In genomic region chr7:83289396-83289993, GRCh38 we compare ENCODE assay signal across 24 cellular contexts.
"Had no signal": no experiment of that assay in that cellular context is flagged by ENCODE, and none has a peak within 500 bp of the region (broad histone marks: within the 10 kb centered on the region; RNA-seq: fewer than 3 reads in every experiment).

No MANE protein-coding gene starts in this region.

- H3K4me1 Mint-ChIP-seq: memory B cell; natural killer cell; stimulated activated effector memory CD8-positive, alpha-beta T cell treated with anti-CD3 and anti-CD28 coated beads, Interleukin-12 subunit alpha, Interleukin-12 subunit beta, amount 100 ng/mL, for 72 hours had no signal

- H3K9me3 Mint-ChIP-seq: memory B cell had no signal

- H3K27ac Mint-ChIP-seq: effector memory CD8-positive, alpha-beta T cell; memory B cell; natural killer cell; stimulated activated effector memory CD8-positive, alpha-beta T cell treated with anti-CD3 and anti-CD28 coated beads, Interleukin-12 subunit alpha, Interleukin-12 subunit beta, amount 100 ng/mL, for 72 hours had no signal

- H3K4me3 Mint-ChIP-seq: effector memory CD8-positive, alpha-beta T cell; memory B cell; natural killer cell; stimulated activated effector memory CD8-positive, alpha-beta T cell treated with anti-CD3 and anti-CD28 coated beads, Interleukin-12 subunit alpha, Interleukin-12 subunit beta, amount 100 ng/mL, for 72 hours had no signal

- H3K27ac ChIP-seq: coronary artery, gastroesophageal sphincter, heart left ventricle, hepatocyte, pancreas, stomach, thyroid gland, vagina had no signal

- H3K4me1 ChIP-seq: heart left ventricle, pancreas, stomach, thyroid gland, vagina had no signal

- H3K9me3 ChIP-seq: gastroesophageal sphincter, heart left ventricle, pancreas, stomach, thyroid gland, vagina had no signal

- H3K27me3 Mint-ChIP-seq: effector memory CD8-positive, alpha-beta T cell; memory B cell had no signal

- FAIRE-seq: endometrium, kidney, pancreas had no signal

- H3K4me3 ChIP-seq: coronary artery, gastroesophageal sphincter, heart left ventricle, hepatocyte, lung, pancreas, smooth muscle cell, stomach, thyroid gland, vagina had no signal

- DNase-seq: effector memory CD8-positive, alpha-beta T cell; foreskin fibroblast; heart left ventricle; kidney; natural killer cell; pancreas; stimulated activated CD4-positive, alpha-beta T cell treated with anti-CD3 and anti-CD28 coated beads, Interleukin-12 subunit alpha, Interleukin-12 subunit beta, amount 100 ng/mL, for 4 hours; stimulated activated CD4-positive, alpha-beta T cell treated with anti-CD3 and anti-CD28 coated beads, Interleukin-2, amount 100 ng/mL, for 24 hours; stimulated activated CD4-positive, alpha-beta T cell treated with anti-CD3 and anti-CD28 coated beads, Interleukin-4, amount 100 ng/mL, for 24 hours; stimulated activated naive CD4-positive, alpha-beta T cell treated with Interleukin-2 at 50 U/mL for 16 hours; stomach; thyroid gland; trophoblast cell had no signal

- H3K27me3 ChIP-seq: gastroesophageal sphincter, hepatocyte, pancreas, stomach, thyroid gland, vagina had no signal

- ATAC-seq: effector memory CD8-positive, alpha-beta T cell; gastroesophageal sphincter; heart left ventricle; left lobe of liver; natural killer cell; pancreas; sciatic nerve; stimulated activated effector memory CD8-positive, alpha-beta T cell treated with anti-CD3 and anti-CD28 coated beads, Interleukin-12 subunit alpha, Interleukin-12 subunit beta, amount 100 ng/mL, for 72 hours had no signal

- H3K36me3 ChIP-seq: gastroesophageal sphincter, heart left ventricle, pancreas, stomach, thyroid gland, vagina had no signal

- H3K4me2 ChIP-seq: hepatocyte, smooth muscle cell had no signal

- H3K36me3 Mint-ChIP-seq: memory B cell; natural killer cell; stimulated activated effector memory CD8-positive, alpha-beta T cell treated with anti-CD3 and anti-CD28 coated beads, Interleukin-12 subunit alpha, Interleukin-12 subunit beta, amount 100 ng/mL, for 72 hours had no signal
